Comparison of ENCODE assay signal across 8 cellular contexts in the genomic region with DNA sequence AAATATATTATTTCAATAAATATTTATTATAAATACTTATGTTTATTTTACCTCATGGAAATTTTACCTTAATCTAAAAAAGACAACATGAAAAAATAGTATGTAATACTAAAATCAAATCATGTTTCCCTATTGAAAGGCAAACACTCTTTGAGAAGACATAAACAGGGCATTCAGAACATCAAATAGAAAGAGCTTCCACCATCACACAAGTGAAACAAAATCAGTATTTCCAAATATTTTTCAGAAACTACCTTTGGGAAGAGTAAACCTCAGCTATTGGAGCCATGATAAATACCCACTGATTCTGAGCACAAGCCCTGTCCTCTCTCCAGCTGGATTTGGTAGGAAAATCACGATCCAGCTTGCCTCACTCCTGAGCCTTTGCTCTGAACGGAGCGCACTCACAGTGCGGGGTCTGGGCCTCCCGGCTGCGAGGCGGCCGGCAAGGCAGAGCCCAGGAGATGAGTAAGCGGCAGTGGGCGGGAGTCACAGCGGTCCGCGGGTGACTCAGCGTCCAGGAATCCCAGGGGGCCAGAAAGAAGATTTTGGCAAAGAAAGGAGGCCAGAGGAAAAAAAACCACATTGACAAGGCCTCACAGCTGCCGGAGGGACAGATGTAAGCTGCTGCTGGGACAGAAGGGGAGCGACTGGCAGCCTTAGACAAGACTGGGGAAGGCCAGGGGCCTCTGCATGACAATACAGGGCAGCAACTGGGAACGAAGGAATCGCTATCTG. TPM values are rescaled to one million over a fixed set of nuclear protein-coding genes. Genes with fewer than 3 reads are reported as not detected.
DNase-seq lines count a peak whose midpoint lies in the region; ATAC-seq, FAIRE-seq and TF ChIP-seq lines count a peak whose summit lies in the region.

No MANE protein-coding gene starts in this region.

- DNase-seq in GM04504 (ENCODE audit: low read depth), result peak; percentile 92
- peak; percentile 84 for DNase-seq in HTR-8/SVneo (ENCODE audit: insufficient read length, low spot score)
- DNase-seq in fibroblast of mammary gland (ENCODE audit: low read depth), result peak; percentile 95
- peak; percentile 99 for DNase-seq in myocyte (ENCODE audit: low read depth)
- peak; percentile 88 to 91 for DNase-seq in suprapubic skin (ENCODE audit: low spot score in 2 of 2)
- no peak for DNase-seq in NCI-H1105 treated with DMSO at 0.1 percent for 48 hours (lab: John Stamatoyannopoulos, UW)

- 6% methylated on average over 18 of the region's 18 CpGs for WGBS in suprapubic skin

- H3K4me3 ChIP-seq in fibroblast of mammary gland (ENCODE audit: control insufficient read depth, low read depth, low read length) (peak overlapping the region; percentile 31), suprapubic skin (peak overlapping the region; percentile 6)

- peak; percentile 89 for ATAC-seq in GM21717 (IDR thresholded peaks at IDR 0.05; ENCODE audit: unreplicated experiment)
- peak; percentile 33 to 36 for ATAC-seq in activated CD4-positive, CD25-positive, alpha-beta regulatory T cell treated with anti-CD3 and anti-CD28 coated beads, Interleukin-2, amount 50 U/mL, for 24 hours

- TF ChIP-seq POLR2A in suprapubic skin (IDR thresholded peaks at IDR 0.05), result no peak

- no peaks in the 10 kb centered on the region for H3K9me3 ChIP-seq in suprapubic skin

- no peaks in the 10 kb centered on the region for H3K36me3 ChIP-seq in suprapubic skin

- peaks cover 6% of the 10 kb centered on the region for H3K4me1 ChIP-seq in suprapubic skin

- H3K27me3 ChIP-seq in suprapubic skin, result no peaks in the 10 kb centered on the region

- no peak for TF ChIP-seq CTCF in fibroblast of mammary gland (conservative IDR thresholded peaks at IDR 0.05; ENCODE audit: control insufficient read depth, insufficient read depth, low read depth, low read length)
- TF ChIP-seq CTCF in suprapubic skin (IDR thresholded peaks at IDR 0.05), result no peak

- H3K27ac ChIP-seq in suprapubic skin, result peak overlapping the region; percentile 52

- TF ChIP-seq EP300 in suprapubic skin (IDR thresholded peaks at IDR 0.05), result no peak

- FAIRE-seq in HTR-8/SVneo (lab: Jason Lieb, UNC), result peak; percentile 26

RNA-seq across cellular contexts. Expression of gene ANXA5, which starts 14.7 kb away (rescaled TPM):
- total RNA-seq in myocyte (444 and 546 TPM in 2 replicates), suprapubic skin (100 to 1,000 TPM; 101 to 107 (median 102) TPM)
- 998 TPM for polyA plus RNA-seq in myocyte (2012)

RNA-seq across cellular contexts. Expression of gene SMIM43, which starts 53.5 kb away (rescaled TPM):
- total RNA-seq in myocyte (0.36 and 0.99 TPM in 2 replicates), suprapubic skin (not detected)
- polyA plus RNA-seq in myocyte (2012), result 1.1 TPM
